Comparison of ENCODE assay signal across 1 cellular context in the genomic region with DNA sequence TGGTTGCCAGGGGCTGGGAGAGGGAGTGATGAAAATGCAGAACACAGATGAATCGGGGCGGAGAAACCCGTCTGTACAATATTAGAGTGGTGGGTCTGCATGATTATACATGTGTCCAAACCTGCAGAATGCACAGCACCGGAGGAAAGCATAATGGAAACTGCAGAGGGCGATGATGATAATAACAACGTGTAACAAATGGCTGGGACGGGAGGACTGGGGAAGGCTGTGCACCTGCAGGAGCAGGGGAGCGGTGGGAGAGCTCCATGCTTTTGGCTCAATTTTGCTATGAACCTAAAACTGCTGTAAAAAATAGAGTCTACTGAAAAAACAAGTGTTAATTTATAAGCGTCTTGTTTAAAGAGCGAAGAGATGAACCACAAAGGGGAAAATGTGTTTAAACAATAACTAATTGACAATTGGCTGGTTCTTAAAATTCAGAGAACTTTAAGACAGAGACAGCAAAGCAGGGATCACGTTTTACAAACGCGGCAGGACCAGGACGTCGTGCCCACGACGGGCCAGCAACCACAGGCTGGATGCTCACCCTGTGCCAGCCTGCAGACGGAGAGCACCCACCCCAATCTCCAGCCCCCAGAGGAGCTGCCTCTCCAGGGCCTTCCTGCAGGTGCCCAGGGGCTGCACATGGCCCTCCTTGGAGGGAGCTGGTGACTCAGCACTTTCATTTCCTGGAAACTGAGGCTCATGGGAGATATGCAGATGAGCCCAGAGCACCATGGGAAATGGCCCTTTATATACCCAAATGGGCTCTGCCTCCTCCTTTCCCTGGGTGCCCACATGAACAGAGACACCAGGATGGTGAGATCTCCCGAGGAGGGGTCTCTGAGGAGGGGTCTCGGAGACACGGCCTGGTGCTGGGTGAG.
TF ChIP-seq lines count a peak whose summit lies in the region.

A gene with protein sequence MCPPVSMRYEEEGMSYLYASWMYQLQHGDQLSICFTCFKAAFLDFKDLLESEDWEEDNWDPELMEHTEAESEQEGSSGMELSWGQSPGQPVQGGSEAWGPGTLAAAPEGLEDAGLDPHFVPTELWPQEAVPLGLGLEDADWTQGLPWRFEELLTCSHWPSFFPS (plus strand): TSS at position 781 of the 884 bp plus-strand sequence. CDS start 2,904 bp downstream, outside the sequence.

TF ChIP-seq in K562, 482 proteins besides CTCF, POLR2A, EP300 and RAD21 (continued from another document and continues in another):
- TF ChIP-seq, protein P1, sequence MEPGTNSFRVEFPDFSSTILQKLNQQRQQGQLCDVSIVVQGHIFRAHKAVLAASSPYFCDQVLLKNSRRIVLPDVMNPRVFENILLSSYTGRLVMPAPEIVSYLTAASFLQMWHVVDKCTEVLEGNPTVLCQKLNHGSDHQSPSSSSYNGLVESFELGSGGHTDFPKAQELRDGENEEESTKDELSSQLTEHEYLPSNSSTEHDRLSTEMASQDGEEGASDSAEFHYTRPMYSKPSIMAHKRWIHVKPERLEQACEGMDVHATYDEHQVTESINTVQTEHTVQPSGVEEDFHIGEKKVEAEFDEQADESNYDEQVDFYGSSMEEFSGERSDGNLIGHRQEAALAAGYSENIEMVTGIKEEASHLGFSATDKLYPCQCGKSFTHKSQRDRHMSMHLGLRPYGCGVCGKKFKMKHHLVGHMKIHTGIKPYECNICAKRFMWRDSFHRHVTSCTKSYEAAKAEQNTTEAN (CRISPR knock-in tag; IDR thresholded peaks at IDR 0.05) = no peak
- TF ChIP-seq ZNF224 (CRISPR knock-in tag; IDR thresholded peaks at IDR 0.05) (peak; percentile 50; the same call in 1 of the 2 replicates), CBFA2T3 (IDR thresholded peaks at IDR 0.05) (peak; percentile 12; the same call in 1 of the 2 replicates), ZKSCAN3 (CRISPR knock-in tag; IDR thresholded peaks at IDR 0.05) (no peak), CBX3 (IDR thresholded peaks at IDR 0.05; ENCODE audit: borderline replicate concordance in 1 of 2, low read length in 2 of 2) (peak in 1 of 2 experiments; percentile 83; a peak in 1 of 3 replicates), ARID2 (IDR thresholded peaks at IDR 0.05) (no peak), ZNF282 (CRISPR knock-in tag; IDR thresholded peaks at IDR 0.05) (peak; percentile 75), SREBF1 (IDR thresholded peaks at IDR 0.05; ENCODE audit: borderline replicate concordance, low read depth, low read length) (no peak), KAT8 (IDR thresholded peaks at IDR 0.05; ENCODE audit: low read depth) (no peak), C11orf30 (IDR thresholded peaks at IDR 0.05; ENCODE audit: low read depth) (peak; percentile 94), ZNF165 (CRISPR knock-in tag; IDR thresholded peaks at IDR 0.05; ENCODE audit: borderline replicate concordance) (no peak), NONO (IDR thresholded peaks at IDR 0.05; ENCODE audit: low read depth in 2 of 2, low read length in 1 of 2) (peak in 1 of 2 experiments; percentile 19; a peak in 1 of 4 replicates), ZNF324 (CRISPR knock-in tag; IDR thresholded peaks at IDR 0.05) (no peak), EHMT2 (IDR thresholded peaks at IDR 0.05) (no peak), NR2C2 (CRISPR knock-in tag; IDR thresholded peaks at IDR 0.05) (peak; percentile 47; the same call in 1 of the 2 replicates), NR2C2 (tag; IDR thresholded peaks at IDR 0.05) (no peak), TOE1 (IDR thresholded peaks at IDR 0.05; ENCODE audit: borderline replicate concordance) (peak; percentile 53; the same call in 1 of the 2 replicates), TOE1 (CRISPR knock-in tag; IDR thresholded peaks at IDR 0.05; ENCODE audit: borderline replicate concordance, low read depth) (0 out of 2 replicates have a peak, but pooled peaks have one; percentile 31), MCM2 (IDR thresholded peaks at IDR 0.05; ENCODE audit: low read depth) (no peak), TBP (optimal IDR thresholded peaks at IDR 0.05; ENCODE audit: low read depth, low read length) (peak; percentile 26), ZKSCAN8 (CRISPR knock-in tag; IDR thresholded peaks at IDR 0.05) (no peak), RB1 (IDR thresholded peaks at IDR 0.05; ENCODE audit: low read depth) (no peak), KLF13 (tag; IDR thresholded peaks at IDR 0.05; ENCODE audit: borderline replicate concordance, low read depth) (no peak), ETS2 (tag; IDR thresholded peaks at IDR 0.05; ENCODE audit: borderline replicate concordance, poor library complexity, severe bottlenecking) (no peak), SP2 (IDR thresholded peaks at IDR 0.05; ENCODE audit: extremely low read depth, low read depth, low read length, poor library complexity, severe bottlenecking) (no peak), MCM7 (IDR thresholded peaks at IDR 0.05) (no peak), FOXP1 (CRISPR knock-in tag; IDR thresholded peaks at IDR 0.05) (peak; percentile 81), IRF2 (CRISPR knock-in tag; IDR thresholded peaks at IDR 0.05) (0 out of 2 replicates have a peak, but pooled peaks have one; percentile 30), NCOR1 (IDR thresholded peaks at IDR 0.05) (no peak), ZNF143 (CRISPR knock-in tag; IDR thresholded peaks at IDR 0.05) (peak; percentile 79), TEAD4 (IDR thresholded peaks at IDR 0.05; ENCODE audit: low read length) (0 out of 2 replicates have a peak, but pooled peaks have one; percentile 21), TEAD4 (CRISPR knock-in tag; IDR thresholded peaks at IDR 0.05; ENCODE audit: borderline replicate concordance) (no peak), ZBTB7A (IDR thresholded peaks at IDR 0.05; ENCODE audit: borderline replicate concordance, control insufficient read depth, low read depth, low read length) (peak; percentile 66), ZBED1 (IDR thresholded peaks at IDR 0.05) (no peak), ZSCAN29 (IDR thresholded peaks at IDR 0.05) (no peak), ZNF316 (IDR thresholded peaks at IDR 0.05) (peak; percentile 97), HDAC8 (tag; IDR thresholded peaks at IDR 0.05) (0 out of 2 replicates have a peak, but pooled peaks have one; percentile 63), BACH1 (tag; IDR thresholded peaks at IDR 0.05) (peak; percentile 85; the same call in 1 of the 2 replicates), ZEB2 (IDR thresholded peaks at IDR 0.05) (no peak), NR4A1 (CRISPR knock-in tag; IDR thresholded peaks at IDR 0.05) (no peak), NR4A1 (tag; IDR thresholded peaks at IDR 0.05) (peak; percentile 83), PYGO2 (tag; IDR thresholded peaks at IDR 0.05) (no peak), ASH1L (IDR thresholded peaks at IDR 0.05; ENCODE audit: borderline replicate concordance, low read depth, partially characterized antibody) (peak; percentile 41), ETV1 (tag; conservative IDR thresholded peaks at IDR 0.05; ENCODE audit: low read depth) (peak; percentile 43; the same call in 1 of the 2 replicates), ZNF121 (CRISPR knock-in tag; conservative IDR thresholded peaks at IDR 0.05) (no peak), NR2C1 (IDR thresholded peaks at IDR 0.05) (no peak), NR2C1 (tag; IDR thresholded peaks at IDR 0.05) (no peak), MTA3 (IDR thresholded peaks at IDR 0.05; ENCODE audit: borderline replicate concordance) (peak; percentile 65; the same call in 1 of the 2 replicates), ETV6 (IDR thresholded peaks at IDR 0.05; ENCODE audit: borderline replicate concordance in 1 of 2, low read depth in 2 of 2, low read length in 1 of 2) (no peak), ETV6 (CRISPR knock-in tag; IDR thresholded peaks at IDR 0.05; ENCODE audit: borderline replicate concordance) (peak; percentile 49; the same call in 1 of the 2 replicates), MYNN (IDR thresholded peaks at IDR 0.05) (no peak), MYNN (CRISPR knock-in tag; IDR thresholded peaks at IDR 0.05) (no peak), CBX5 (IDR thresholded peaks at IDR 0.05; ENCODE audit: borderline replicate concordance, low read depth) (no peak), SNIP1 (IDR thresholded peaks at IDR 0.05; ENCODE audit: low read depth) (no peak), PHF20 (IDR thresholded peaks at IDR 0.05; ENCODE audit: partially characterized antibody) (peak; percentile 54), BRCA1 (IDR thresholded peaks at IDR 0.05) (no peak), BRCA1 (CRISPR knock-in tag; IDR thresholded peaks at IDR 0.05) (0 out of 2 replicates have a peak, but pooled peaks have one; percentile 69), TEAD1 (CRISPR knock-in tag; IDR thresholded peaks at IDR 0.05) (peak in 1 of 2 experiments; percentile 84; a peak in 2 of 4 replicates), STAT5A (IDR thresholded peaks at IDR 0.05; ENCODE audit: borderline replicate concordance, low read length) (0 out of 2 replicates have a peak, but pooled peaks have one; percentile 15), TAF15 (IDR thresholded peaks at IDR 0.05; ENCODE audit: low read depth, low read length) (no peak), HEY1 (CRISPR knock-in tag; IDR thresholded peaks at IDR 0.05; ENCODE audit: borderline replicate concordance) (no peak)
- TF ChIP-seq, protein P2, sequence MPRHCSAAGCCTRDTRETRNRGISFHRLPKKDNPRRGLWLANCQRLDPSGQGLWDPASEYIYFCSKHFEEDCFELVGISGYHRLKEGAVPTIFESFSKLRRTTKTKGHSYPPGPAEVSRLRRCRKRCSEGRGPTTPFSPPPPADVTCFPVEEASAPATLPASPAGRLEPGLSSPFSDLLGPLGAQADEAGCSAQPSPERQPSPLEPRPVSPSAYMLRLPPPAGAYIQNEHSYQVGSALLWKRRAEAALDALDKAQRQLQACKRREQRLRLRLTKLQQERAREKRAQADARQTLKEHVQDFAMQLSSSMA (CRISPR knock-in tag; IDR thresholded peaks at IDR 0.05) = no peak
- TF ChIP-seq, protein P3, sequence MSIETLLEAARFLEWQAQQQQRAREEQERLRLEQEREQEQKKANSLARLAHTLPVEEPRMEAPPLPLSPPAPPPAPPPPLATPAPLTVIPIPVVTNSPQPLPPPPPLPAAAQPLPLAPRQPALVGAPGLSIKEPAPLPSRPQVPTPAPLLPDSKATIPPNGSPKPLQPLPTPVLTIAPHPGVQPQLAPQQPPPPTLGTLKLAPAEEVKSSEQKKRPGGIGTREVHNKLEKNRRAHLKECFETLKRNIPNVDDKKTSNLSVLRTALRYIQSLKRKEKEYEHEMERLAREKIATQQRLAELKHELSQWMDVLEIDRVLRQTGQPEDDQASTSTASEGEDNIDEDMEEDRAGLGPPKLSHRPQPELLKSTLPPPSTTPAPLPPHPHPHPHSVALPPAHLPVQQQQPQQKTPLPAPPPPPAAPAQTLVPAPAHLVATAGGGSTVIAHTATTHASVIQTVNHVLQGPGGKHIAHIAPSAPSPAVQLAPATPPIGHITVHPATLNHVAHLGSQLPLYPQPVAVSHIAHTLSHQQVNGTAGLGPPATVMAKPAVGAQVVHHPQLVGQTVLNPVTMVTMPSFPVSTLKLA (conservative IDR thresholded peaks at IDR 0.05) = peak; percentile 30 to 56; a peak in 2 of 4 replicates
- TF ChIP-seq, protein P4, sequence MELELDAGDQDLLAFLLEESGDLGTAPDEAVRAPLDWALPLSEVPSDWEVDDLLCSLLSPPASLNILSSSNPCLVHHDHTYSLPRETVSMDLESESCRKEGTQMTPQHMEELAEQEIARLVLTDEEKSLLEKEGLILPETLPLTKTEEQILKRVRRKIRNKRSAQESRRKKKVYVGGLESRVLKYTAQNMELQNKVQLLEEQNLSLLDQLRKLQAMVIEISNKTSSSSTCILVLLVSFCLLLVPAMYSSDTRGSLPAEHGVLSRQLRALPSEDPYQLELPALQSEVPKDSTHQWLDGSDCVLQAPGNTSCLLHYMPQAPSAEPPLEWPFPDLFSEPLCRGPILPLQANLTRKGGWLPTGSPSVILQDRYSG (tag; conservative IDR thresholded peaks at IDR 0.05; ENCODE audit: low read depth) = 0 out of 2 replicates have a peak, but pooled peaks have one; percentile 52
- TF ChIP-seq, protein P5, sequence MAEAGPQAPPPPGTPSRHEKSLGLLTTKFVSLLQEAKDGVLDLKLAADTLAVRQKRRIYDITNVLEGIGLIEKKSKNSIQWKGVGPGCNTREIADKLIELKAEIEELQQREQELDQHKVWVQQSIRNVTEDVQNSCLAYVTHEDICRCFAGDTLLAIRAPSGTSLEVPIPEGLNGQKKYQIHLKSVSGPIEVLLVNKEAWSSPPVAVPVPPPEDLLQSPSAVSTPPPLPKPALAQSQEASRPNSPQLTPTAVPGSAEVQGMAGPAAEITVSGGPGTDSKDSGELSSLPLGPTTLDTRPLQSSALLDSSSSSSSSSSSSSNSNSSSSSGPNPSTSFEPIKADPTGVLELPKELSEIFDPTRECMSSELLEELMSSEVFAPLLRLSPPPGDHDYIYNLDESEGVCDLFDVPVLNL (CRISPR knock-in tag; IDR thresholded peaks at IDR 0.05; ENCODE audit: low read depth) = peak; percentile 50; the same call in 1 of the 2 replicates
- TF ChIP-seq, protein P6, sequence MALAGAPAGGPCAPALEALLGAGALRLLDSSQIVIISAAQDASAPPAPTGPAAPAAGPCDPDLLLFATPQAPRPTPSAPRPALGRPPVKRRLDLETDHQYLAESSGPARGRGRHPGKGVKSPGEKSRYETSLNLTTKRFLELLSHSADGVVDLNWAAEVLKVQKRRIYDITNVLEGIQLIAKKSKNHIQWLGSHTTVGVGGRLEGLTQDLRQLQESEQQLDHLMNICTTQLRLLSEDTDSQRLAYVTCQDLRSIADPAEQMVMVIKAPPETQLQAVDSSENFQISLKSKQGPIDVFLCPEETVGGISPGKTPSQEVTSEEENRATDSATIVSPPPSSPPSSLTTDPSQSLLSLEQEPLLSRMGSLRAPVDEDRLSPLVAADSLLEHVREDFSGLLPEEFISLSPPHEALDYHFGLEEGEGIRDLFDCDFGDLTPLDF (CRISPR knock-in tag; IDR thresholded peaks at IDR 0.05) = peak; percentile 51; the same call in 1 of the 2 replicates
- TF ChIP-seq, protein P7, sequence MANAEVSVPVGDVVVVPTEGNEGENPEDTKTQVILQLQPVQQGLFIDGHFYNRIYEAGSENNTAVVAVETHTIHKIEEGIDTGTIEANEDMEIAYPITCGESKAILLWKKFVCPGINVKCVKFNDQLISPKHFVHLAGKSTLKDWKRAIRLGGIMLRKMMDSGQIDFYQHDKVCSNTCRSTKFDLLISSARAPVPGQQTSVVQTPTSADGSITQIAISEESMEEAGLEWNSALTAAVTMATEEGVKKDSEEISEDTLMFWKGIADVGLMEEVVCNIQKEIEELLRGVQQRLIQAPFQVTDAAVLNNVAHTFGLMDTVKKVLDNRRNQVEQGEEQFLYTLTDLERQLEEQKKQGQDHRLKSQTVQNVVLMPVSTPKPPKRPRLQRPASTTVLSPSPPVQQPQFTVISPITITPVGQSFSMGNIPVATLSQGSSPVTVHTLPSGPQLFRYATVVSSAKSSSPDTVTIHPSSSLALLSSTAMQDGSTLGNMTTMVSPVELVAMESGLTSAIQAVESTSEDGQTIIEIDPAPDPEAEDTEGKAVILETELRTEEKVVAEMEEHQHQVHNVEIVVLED (CRISPR knock-in tag; IDR thresholded peaks at IDR 0.05) = no peak
- TF ChIP-seq, protein P8, sequence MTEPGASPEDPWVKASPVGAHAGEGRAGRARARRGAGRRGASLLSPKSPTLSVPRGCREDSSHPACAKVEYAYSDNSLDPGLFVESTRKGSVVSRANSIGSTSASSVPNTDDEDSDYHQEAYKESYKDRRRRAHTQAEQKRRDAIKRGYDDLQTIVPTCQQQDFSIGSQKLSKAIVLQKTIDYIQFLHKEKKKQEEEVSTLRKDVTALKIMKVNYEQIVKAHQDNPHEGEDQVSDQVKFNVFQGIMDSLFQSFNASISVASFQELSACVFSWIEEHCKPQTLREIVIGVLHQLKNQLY (CRISPR knock-in tag; conservative IDR thresholded peaks at IDR 0.05) = peak in 1 of 2 experiments; percentile 86; a peak in 1 of 4 replicates
- TF ChIP-seq, protein P9, sequence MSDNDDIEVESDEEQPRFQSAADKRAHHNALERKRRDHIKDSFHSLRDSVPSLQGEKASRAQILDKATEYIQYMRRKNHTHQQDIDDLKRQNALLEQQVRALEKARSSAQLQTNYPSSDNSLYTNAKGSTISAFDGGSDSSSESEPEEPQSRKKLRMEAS (CRISPR knock-in tag; IDR thresholded peaks at IDR 0.05) = peak; percentile 93
